Comparison of ENCODE assay signal across 1 cellular context in the genomic region with DNA sequence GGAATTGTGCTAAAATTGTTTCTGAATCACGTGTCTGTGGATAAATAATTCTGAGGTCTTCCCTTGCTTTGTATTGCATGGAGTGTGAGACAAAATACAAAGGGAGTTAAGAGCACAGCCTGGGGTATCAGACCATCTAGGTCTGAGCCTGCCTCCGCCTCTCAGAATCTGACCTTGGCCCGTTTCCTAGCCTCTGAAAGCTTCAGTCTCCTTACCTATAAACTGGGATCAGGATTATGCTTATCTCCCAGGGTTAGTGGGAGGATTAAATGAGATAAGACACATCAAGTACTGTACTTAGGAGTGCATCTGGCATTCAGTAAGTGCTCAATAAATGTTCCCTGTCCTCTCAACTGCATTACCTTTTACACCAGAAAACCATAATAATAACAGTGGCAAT.
TF ChIP-seq lines count a peak whose summit lies in the region.

No MANE protein-coding gene starts in this region.

TF ChIP-seq in SK-N-SH, 30 proteins besides CTCF, POLR2A, EP300 and RAD21 (continued from another document):
- TF ChIP-seq, protein P1, sequence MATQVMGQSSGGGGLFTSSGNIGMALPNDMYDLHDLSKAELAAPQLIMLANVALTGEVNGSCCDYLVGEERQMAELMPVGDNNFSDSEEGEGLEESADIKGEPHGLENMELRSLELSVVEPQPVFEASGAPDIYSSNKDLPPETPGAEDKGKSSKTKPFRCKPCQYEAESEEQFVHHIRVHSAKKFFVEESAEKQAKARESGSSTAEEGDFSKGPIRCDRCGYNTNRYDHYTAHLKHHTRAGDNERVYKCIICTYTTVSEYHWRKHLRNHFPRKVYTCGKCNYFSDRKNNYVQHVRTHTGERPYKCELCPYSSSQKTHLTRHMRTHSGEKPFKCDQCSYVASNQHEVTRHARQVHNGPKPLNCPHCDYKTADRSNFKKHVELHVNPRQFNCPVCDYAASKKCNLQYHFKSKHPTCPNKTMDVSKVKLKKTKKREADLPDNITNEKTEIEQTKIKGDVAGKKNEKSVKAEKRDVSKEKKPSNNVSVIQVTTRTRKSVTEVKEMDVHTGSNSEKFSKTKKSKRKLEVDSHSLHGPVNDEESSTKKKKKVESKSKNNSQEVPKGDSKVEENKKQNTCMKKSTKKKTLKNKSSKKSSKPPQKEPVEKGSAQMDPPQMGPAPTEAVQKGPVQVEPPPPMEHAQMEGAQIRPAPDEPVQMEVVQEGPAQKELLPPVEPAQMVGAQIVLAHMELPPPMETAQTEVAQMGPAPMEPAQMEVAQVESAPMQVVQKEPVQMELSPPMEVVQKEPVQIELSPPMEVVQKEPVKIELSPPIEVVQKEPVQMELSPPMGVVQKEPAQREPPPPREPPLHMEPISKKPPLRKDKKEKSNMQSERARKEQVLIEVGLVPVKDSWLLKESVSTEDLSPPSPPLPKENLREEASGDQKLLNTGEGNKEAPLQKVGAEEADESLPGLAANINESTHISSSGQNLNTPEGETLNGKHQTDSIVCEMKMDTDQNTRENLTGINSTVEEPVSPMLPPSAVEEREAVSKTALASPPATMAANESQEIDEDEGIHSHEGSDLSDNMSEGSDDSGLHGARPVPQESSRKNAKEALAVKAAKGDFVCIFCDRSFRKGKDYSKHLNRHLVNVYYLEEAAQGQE (IDR thresholded peaks at IDR 0.05; ENCODE audit: low read depth, low read length) = no peak
